Comparison of ENCODE assay signal across 20 cellular contexts in genomic region chr2:124147552-124147951, GRCh38.
"Had no signal": no experiment of that assay in that cellular context is flagged by ENCODE, and none has a peak within 500 bp of the region (broad histone marks: within the 10 kb centered on the region; RNA-seq: fewer than 3 reads in every experiment).

No MANE protein-coding gene starts in this region.

- H3K4me1 ChIP-seq: foreskin keratinocyte, spleen, testis, tibial nerve, upper lobe of right lung, vagina had no signal

- H3K27ac ChIP-seq: foreskin keratinocyte, spleen, testis, tibial nerve, upper lobe of right lung, vagina had no signal

- H3K4me3 ChIP-seq: mucosa of descending colon, spleen, testis, tibial nerve, upper lobe of right lung, vagina had no signal

- H3K27me3 ChIP-seq: foreskin keratinocyte, spleen, testis, tibial nerve, upper lobe of right lung, vagina had no signal

- H3K9me3 ChIP-seq: mucosa of descending colon, testis, tibial nerve, upper lobe of right lung, vagina had no signal

- H3K36me3 ChIP-seq: spleen, tibial nerve, upper lobe of right lung, vagina had no signal

- ATAC-seq: foreskin keratinocyte; mucosa of descending colon; naive thymus-derived CD8-positive, alpha-beta T cell; sciatic nerve; stimulated activated memory B cell treated with anti-CD40 and anti-IgM and Interleukin-4, amounts not matched to agents 10 μg/mL and 1 μg/mL and 100 μg/mL, for 72 hours; stimulated activated naive CD8-positive, alpha-beta T cell treated with anti-CD3 and anti-CD28 coated beads, Interleukin-15, amount 100 ng/mL, for 72 hours; upper lobe of right lung had no signal

- FAIRE-seq: endothelial cell of umbilical vein, islet of Langerhans had no signal

- DNase-seq: effector CD4-positive, alpha-beta T cell; endodermal cell; erythroblast; foreskin keratinocyte; mammary epithelial cell; mucosa of descending colon; naive thymus-derived CD8-positive, alpha-beta T cell; spleen; stimulated activated CD4-positive, alpha-beta T cell treated with anti-CD3 and anti-CD28 coated beads, Interleukin-15, amount 100 ng/mL, for 24 hours; stimulated activated CD4-positive, alpha-beta T cell treated with anti-CD3 and anti-CD28 coated beads, Interleukin-1b, Interleukin-23, amount 100 ng/mL, for 48 hours; stimulated activated CD4-positive, alpha-beta T cell treated with anti-CD3 and anti-CD28 coated beads, Interleukin-4, amount 100 ng/mL, for 24 hours; stimulated activated naive CD8-positive, alpha-beta T cell treated with anti-CD3 and anti-CD28 coated beads, Interleukin-15, amount 100 ng/mL, for 72 hours; testis; upper lobe of right lung had no signal
